3 cellular contexts compared by ENCODE assay signal in the genomic region with DNA sequence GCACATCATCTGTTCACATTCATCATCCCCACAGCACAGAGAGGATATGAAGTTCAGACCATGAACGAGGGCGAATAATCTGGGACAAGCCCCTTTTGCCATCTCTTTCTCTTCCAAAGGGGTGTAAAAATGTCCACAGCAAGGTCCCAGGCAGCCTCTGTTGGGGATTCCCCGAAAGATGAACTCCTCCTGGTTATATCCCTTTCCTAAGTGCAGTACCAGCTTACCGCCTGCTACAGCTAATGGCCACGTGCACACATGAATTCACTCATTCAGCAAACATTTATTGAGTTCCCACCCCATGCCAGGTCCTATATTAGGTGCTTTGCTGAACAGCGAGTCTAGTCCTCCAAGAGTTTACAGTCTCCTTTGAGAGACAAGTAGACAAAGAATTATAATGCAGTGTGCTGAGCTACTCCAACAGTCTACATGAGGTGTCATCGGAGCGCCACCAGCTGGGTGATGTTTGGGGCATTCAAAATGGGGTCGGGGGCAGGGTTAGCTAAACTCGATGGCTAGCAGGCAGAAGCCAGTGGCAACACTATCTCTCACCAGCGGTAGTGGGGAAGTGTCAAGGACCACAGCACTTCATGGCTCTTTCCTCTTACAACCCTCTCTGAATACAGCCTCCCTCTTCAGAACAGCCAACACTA.
TF ChIP-seq lines count a peak whose summit lies in the region.

No MANE protein-coding gene starts in this region.

TF ChIP-seq in HCT116, 20 proteins besides CTCF, POLR2A, EP300 and RAD21:
- TF ChIP-seq ATF3 (IDR thresholded peaks at IDR 0.05), result no peak
- TF ChIP-seq YY1 (IDR thresholded peaks at IDR 0.05; ENCODE audit: extremely low read depth, insufficient replicate concordance, low read depth, low read length), result no peak
- TF ChIP-seq ZBTB33 (IDR thresholded peaks at IDR 0.05; ENCODE audit: extremely low read depth, insufficient replicate concordance, low read length), result no peak
- TF ChIP-seq JUND (IDR thresholded peaks at IDR 0.05), result no peak
- TF ChIP-seq POLR2AphosphoS5 (IDR thresholded peaks at IDR 0.05; ENCODE audit: low read depth, low read length), result no peak
- TF ChIP-seq SRF (IDR thresholded peaks at IDR 0.05; ENCODE audit: low read depth), result no peak
- TF ChIP-seq SIN3A (IDR thresholded peaks at IDR 0.05; ENCODE audit: low read depth), result no peak
- TF ChIP-seq EZH2 (IDR thresholded peaks at IDR 0.05), result no peak
- no peak for TF ChIP-seq ZFX (IDR thresholded peaks at IDR 0.05)
- TF ChIP-seq EZH2phosphoT487 (IDR thresholded peaks at IDR 0.05; ENCODE audit: borderline replicate concordance), result no peak
- TF ChIP-seq CBX3 (IDR thresholded peaks at IDR 0.05; ENCODE audit: low read depth), result no peak
- TF ChIP-seq FOSL1 (IDR thresholded peaks at IDR 0.05; ENCODE audit: low read depth), result no peak
- no peak for TF ChIP-seq TCF7L2 (IDR thresholded peaks at IDR 0.05; ENCODE audit: borderline replicate concordance, extremely low read depth, insufficient read depth, insufficient read length)

TF ChIP-seq in H1, 55 proteins besides CTCF, POLR2A, EP300 and RAD21:
- no peak for TF ChIP-seq SIX5 (IDR thresholded peaks at IDR 0.05; ENCODE audit: low read depth, low read length)
- TF ChIP-seq SIN3A (conservative IDR thresholded peaks at IDR 0.05 in 1 of 2, IDR thresholded peaks at IDR 0.05 in 1 of 2; ENCODE audit: low read depth in 1 of 2, low read length in 2 of 2), result no peak
- TF ChIP-seq HDAC6 (IDR thresholded peaks at IDR 0.05; ENCODE audit: low read depth, low read length), result no peak
- TF ChIP-seq, protein P1, sequence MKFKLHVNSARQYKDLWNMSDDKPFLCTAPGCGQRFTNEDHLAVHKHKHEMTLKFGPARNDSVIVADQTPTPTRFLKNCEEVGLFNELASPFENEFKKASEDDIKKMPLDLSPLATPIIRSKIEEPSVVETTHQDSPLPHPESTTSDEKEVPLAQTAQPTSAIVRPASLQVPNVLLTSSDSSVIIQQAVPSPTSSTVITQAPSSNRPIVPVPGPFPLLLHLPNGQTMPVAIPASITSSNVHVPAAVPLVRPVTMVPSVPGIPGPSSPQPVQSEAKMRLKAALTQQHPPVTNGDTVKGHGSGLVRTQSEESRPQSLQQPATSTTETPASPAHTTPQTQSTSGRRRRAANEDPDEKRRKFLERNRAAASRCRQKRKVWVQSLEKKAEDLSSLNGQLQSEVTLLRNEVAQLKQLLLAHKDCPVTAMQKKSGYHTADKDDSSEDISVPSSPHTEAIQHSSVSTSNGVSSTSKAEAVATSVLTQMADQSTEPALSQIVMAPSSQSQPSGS (IDR thresholded peaks at IDR 0.05; ENCODE audit: low read length), result no peak
- TF ChIP-seq GTF2F1 (IDR thresholded peaks at IDR 0.05; ENCODE audit: borderline replicate concordance, low read depth, low read length), result no peak
- TF ChIP-seq KDM1A (IDR thresholded peaks at IDR 0.05; ENCODE audit: borderline replicate concordance, low read length), result no peak

TF ChIP-seq in SK-N-SH, 30 proteins besides CTCF, POLR2A, EP300 and RAD21:
- TF ChIP-seq MEF2A (IDR thresholded peaks at IDR 0.05; ENCODE audit: borderline replicate concordance, low read depth), result no peak
- TF ChIP-seq, protein P2, sequence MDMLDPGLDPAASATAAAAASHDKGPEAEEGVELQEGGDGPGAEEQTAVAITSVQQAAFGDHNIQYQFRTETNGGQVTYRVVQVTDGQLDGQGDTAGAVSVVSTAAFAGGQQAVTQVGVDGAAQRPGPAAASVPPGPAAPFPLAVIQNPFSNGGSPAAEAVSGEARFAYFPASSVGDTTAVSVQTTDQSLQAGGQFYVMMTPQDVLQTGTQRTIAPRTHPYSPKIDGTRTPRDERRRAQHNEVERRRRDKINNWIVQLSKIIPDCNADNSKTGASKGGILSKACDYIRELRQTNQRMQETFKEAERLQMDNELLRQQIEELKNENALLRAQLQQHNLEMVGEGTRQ (IDR thresholded peaks at IDR 0.05; ENCODE audit: borderline replicate concordance, low read depth, low read length), result no peak
- no peak for TF ChIP-seq RXRA (IDR thresholded peaks at IDR 0.05; ENCODE audit: borderline replicate concordance, low read depth)
- no peak for TF ChIP-seq SIN3A (IDR thresholded peaks at IDR 0.05; ENCODE audit: borderline replicate concordance, low read depth, low read length)
- TF ChIP-seq, protein P3, sequence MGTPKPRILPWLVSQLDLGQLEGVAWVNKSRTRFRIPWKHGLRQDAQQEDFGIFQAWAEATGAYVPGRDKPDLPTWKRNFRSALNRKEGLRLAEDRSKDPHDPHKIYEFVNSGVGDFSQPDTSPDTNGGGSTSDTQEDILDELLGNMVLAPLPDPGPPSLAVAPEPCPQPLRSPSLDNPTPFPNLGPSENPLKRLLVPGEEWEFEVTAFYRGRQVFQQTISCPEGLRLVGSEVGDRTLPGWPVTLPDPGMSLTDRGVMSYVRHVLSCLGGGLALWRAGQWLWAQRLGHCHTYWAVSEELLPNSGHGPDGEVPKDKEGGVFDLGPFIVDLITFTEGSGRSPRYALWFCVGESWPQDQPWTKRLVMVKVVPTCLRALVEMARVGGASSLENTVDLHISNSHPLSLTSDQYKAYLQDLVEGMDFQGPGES (IDR thresholded peaks at IDR 0.05; ENCODE audit: low read depth, low read length), result no peak
- no peak for TF ChIP-seq MAX (IDR thresholded peaks at IDR 0.05; ENCODE audit: low read depth)
- TF ChIP-seq ZBTB33 (IDR thresholded peaks at IDR 0.05; ENCODE audit: borderline replicate concordance, low read depth), result no peak
- TF ChIP-seq FOSL2 (IDR thresholded peaks at IDR 0.05; ENCODE audit: borderline replicate concordance, low read depth), result no peak
- no peak for TF ChIP-seq CHD2 (IDR thresholded peaks at IDR 0.05; ENCODE audit: low read length, partially characterized antibody)
- TF ChIP-seq NFIC (IDR thresholded peaks at IDR 0.05; ENCODE audit: borderline replicate concordance), result no peak
- no peak for TF ChIP-seq NRF1 (IDR thresholded peaks at IDR 0.05; ENCODE audit: low read depth, low read length)
- no peak for TF ChIP-seq SMC3 (IDR thresholded peaks at IDR 0.05; ENCODE audit: low read depth, low read length)
- TF ChIP-seq PBX3 (IDR thresholded peaks at IDR 0.05), result no peak
- TF ChIP-seq JUND (IDR thresholded peaks at IDR 0.05), result no peak
- TF ChIP-seq FOXM1 (IDR thresholded peaks at IDR 0.05; ENCODE audit: low read depth), result no peak
- TF ChIP-seq TCF12 (IDR thresholded peaks at IDR 0.05), result no peak
- no peak for TF ChIP-seq POLR2AphosphoS5 (IDR thresholded peaks at IDR 0.05; ENCODE audit: low read depth, low read length)
- no peak for TF ChIP-seq USF1 (IDR thresholded peaks at IDR 0.05; ENCODE audit: borderline replicate concordance, low read depth)
- TF ChIP-seq TEAD4 (IDR thresholded peaks at IDR 0.05; ENCODE audit: borderline replicate concordance, insufficient read depth), result no peak
